8 cellular contexts compared by ENCODE assay signal in the genomic region with DNA sequence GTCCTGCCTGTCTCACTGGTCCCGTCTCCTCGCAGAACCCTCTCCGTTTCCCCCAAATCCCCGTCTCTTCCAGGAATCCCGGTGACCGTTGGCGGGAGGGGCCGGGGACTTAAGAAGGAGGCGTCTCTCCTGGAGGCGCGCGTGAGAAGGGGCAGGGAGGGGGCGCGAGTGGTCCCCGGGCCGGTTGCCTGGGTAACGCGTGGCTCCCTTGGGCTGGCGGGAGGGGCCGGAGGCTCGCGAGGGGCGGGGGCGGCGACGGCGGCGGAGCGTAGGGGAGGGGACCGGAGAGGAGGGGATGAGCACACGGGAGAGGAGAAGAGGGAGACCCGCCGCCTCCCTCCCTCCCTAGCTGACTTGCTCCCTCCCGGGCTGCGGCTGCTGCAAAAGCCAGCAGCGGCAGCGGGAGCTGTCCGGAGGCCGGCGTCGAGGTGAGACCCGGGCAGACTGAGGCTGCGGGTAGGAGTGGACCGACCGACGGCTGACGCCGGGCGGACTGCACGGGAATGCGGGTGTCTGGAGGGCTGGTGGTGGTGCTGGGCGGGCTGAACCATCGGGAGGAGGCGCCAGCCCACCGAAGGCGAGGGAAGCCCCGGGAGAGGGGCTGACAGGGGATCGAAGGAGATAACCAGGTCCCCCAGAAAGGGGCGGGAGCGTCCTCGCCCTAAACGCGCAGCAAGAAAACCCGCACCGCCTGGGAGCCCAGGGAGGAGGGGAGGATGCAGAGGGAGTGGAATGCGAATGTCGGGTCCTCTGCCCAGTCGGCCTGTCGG. TPM values are rescaled to one million over a fixed set of nuclear protein-coding genes. Genes with fewer than 3 reads are reported as not detected.
DNase-seq lines count a peak whose midpoint lies in the region; ATAC-seq, FAIRE-seq and TF ChIP-seq lines count a peak whose summit lies in the region.

TSS of gene PRRT2 (plus strand) at position 298 of the 770 bp plus-strand sequence. CDS start 862 bp downstream, outside the sequence.

- FAIRE-seq in H1 (lab: Jason Lieb, UNC): no peak

- intact Hi-C loops in activated CD4-positive, alpha-beta memory T cell treated with anti-CD3 and anti-CD28 coated beads for 36 hours (cut with micrococcal nuclease): loop anchor here (1.0 to 2.0 kb wide), 2 partner anchors 13 to 280 kb away; no protein-coding TSS in a partner anchor

- peaks cover 41% of the 10 kb centered on the region for H3K36me3 Mint-ChIP-seq in activated CD4-positive, alpha-beta memory T cell treated with anti-CD3 and anti-CD28 coated beads for 36 hours

- H3K27ac Mint-ChIP-seq in activated CD4-positive, alpha-beta memory T cell treated with anti-CD3 and anti-CD28 coated beads for 36 hours: peak within 1 kb of the TSS; percentile 80

- H3K4me1 Mint-ChIP-seq in activated CD4-positive, alpha-beta memory T cell treated with anti-CD3 and anti-CD28 coated beads for 36 hours (ENCODE audit: low read depth): peaks cover 43% of the 10 kb centered on the region

- H3K36me3 ChIP-seq in H1 (ENCODE audit: control insufficient read depth in 2 of 4, insufficient read depth in 4 of 4, low read length in 3 of 4) (peaks cover 6 to 25% (median 10%) of the 10 kb centered on the region in 4 experiments), thoracic aorta (peaks cover 9% of the 10 kb centered on the region)

- H3K4me3 ChIP-seq in H1 (ENCODE audit: extremely low read depth in 1 of 4, insufficient read depth in 2 of 4, low read depth in 3 of 4, low read length in 4 of 4) (peak within 1 kb of the TSS; percentile 75 to 85 (median 82)), thoracic aorta (peak within 1 kb of the TSS; percentile 79)

- H3K27ac ChIP-seq in H1 (ENCODE audit: low read depth, low read length): peak within 1 kb of the TSS; percentile 64
- H3K27ac ChIP-seq in thoracic aorta: peak within 1 kb of the TSS; percentile 92 to 96

- H3K56ac ChIP-seq in H1 (replicated peaks; ENCODE audit: insufficient read length, low read depth, low read length): peak within 1 kb of the TSS; percentile 34

- no peaks in the 10 kb centered on the region for H3K9me3 ChIP-seq in H1 (ENCODE audit: insufficient read depth in 2 of 2, low read depth in 1 of 2, low read length in 1 of 2)
- H3K9me3 ChIP-seq in thoracic aorta: no peaks in the 10 kb centered on the region

- no peak within 1 kb of the TSS for H2BK20ac ChIP-seq in H1 (ENCODE audit: low read length)

- no peaks in the 10 kb centered on the region; the same call in 1 of the 2 replicates for H3K79me1 ChIP-seq in H1 (ENCODE audit: low read depth, low read length)

- CTCF ChIA-PET in activated CD4-positive, alpha-beta memory T cell treated with anti-CD3 and anti-CD28 coated beads for 36 hours (lab: Charles Lee): interaction anchor here (1.0 to 1.2 kb wide), 3 partner anchors 15 to 36 kb away, joined by 3 to 6 read pairs (median 4); no protein-coding TSS in a partner anchor
- CTCF ChIA-PET in H1 (lab: Charles Lee; ENCODE audit: partially characterized antibody): interaction anchor here (0.6 to 1.2 kb wide), 3 partner anchors 36 to 165 kb away, joined by 3 to 5 read pairs (median 4); no protein-coding TSS in a partner anchor

- H2AFZ ChIP-seq in H1 (ENCODE audit: low read length): no peak within 1 kb of the TSS

- no peak for TF ChIP-seq POLR2A in H1 (IDR thresholded peaks at IDR 0.05; ENCODE audit: control extremely low read depth in 1 of 2, low read depth in 2 of 2, low read length in 2 of 2)

- H4K20me1 ChIP-seq in H1 (replicated peaks in 1 of 2; ENCODE audit: control insufficient read depth in 1 of 2, insufficient read depth in 2 of 2, low read length in 2 of 2): peaks cover 15 to 21% of the 10 kb centered on the region in 2 experiments

- H3K4me3 Mint-ChIP-seq in activated CD4-positive, alpha-beta memory T cell treated with anti-CD3 and anti-CD28 coated beads for 36 hours: peak within 1 kb of the TSS; percentile 79

- H2BK5ac ChIP-seq in H1 (ENCODE audit: low read depth, low read length): peak within 1 kb of the TSS; percentile 92; the same call in 1 of the 2 replicates

- no peak within 1 kb of the TSS for H3K14ac ChIP-seq in H1 (ENCODE audit: insufficient read length)

- peaks cover 7 to 34% of the 10 kb centered on the region in 2 experiments for H3K79me2 ChIP-seq in H1 (ENCODE audit: control insufficient read depth in 1 of 2, insufficient read depth in 2 of 2, low read length in 2 of 2)

- TF ChIP-seq CTCF in H1 (IDR thresholded peaks at IDR 0.05; ENCODE audit: control extremely low read depth in 1 of 3, insufficient read depth in 1 of 3, low read depth in 1 of 3, low read length in 3 of 3): no peak
- TF ChIP-seq CTCF in thoracic aorta (IDR thresholded peaks at IDR 0.05): no peak

- 1% methylated on average over 34 of the region's 69 CpGs; no CpG with 5 or more reads in 1 of the 2 experiments for WGBS in H1 (ENCODE audit: extremely low coverage in 1 of 2, insufficient coverage in 1 of 2, insufficient read length in 1 of 2, insufficient replicate concordance in 2 of 2, low coverage in 1 of 2, low lambda C conversion rate in 2 of 2, missing lambda C conversion rate in 1 of 2), 2 experiments

- peak within 1 kb of the TSS; percentile 88 for H4K8ac ChIP-seq in H1 (ENCODE audit: extremely low read depth, insufficient read depth, low read length)

- H2AK5ac ChIP-seq in H1 (ENCODE audit: low read depth, low read length): no peak within 1 kb of the TSS

- H3K9ac ChIP-seq in H1 (replicated peaks in 1 of 4; ENCODE audit: extremely low read depth in 1 of 4, low read depth in 3 of 4, low read length in 3 of 4): peak within 1 kb of the TSS in 3 of 4 experiments; percentile 50 to 54 (median 51); a peak in 5 of 7 replicates

- H3K23ac ChIP-seq in H1 (ENCODE audit: insufficient read length): no peak within 1 kb of the TSS

- H3K4ac ChIP-seq in H1 (replicated peaks; ENCODE audit: insufficient read length, low read depth, low read length): peak within 1 kb of the TSS; percentile 65

- no peaks in the 10 kb centered on the region for H3K27me3 ChIP-seq in H1 (replicated peaks in 1 of 4; ENCODE audit: control insufficient read depth in 3 of 4, extremely low read depth in 1 of 4, insufficient read depth in 3 of 4, low read length in 3 of 4)
- no peaks in the 10 kb centered on the region for H3K27me3 ChIP-seq in thoracic aorta (replicated peaks; ENCODE audit: insufficient read depth)

- peak within 1 kb of the TSS; percentile 73 for H4K5ac ChIP-seq in H1 (ENCODE audit: insufficient read length, low read depth, low read length)

- H2BK15ac ChIP-seq in H1 (ENCODE audit: low read length): peak within 1 kb of the TSS; percentile 61; the same call in 1 of the 2 replicates

- TF ChIP-seq EP300 in H1 (IDR thresholded peaks at IDR 0.05; ENCODE audit: borderline replicate concordance in 1 of 2, low read depth in 2 of 2, low read length in 2 of 2): no peak

- no peaks in the 10 kb centered on the region for H3K9me3 Mint-ChIP-seq in activated CD4-positive, alpha-beta memory T cell treated with anti-CD3 and anti-CD28 coated beads for 36 hours

- H4K91ac ChIP-seq in H1 (replicated peaks; ENCODE audit: insufficient read length, low read length): peak within 1 kb of the TSS; percentile 90

- H3K4me1 ChIP-seq in H1 (replicated peaks in 1 of 4; ENCODE audit: control insufficient read depth in 3 of 4, insufficient read depth in 4 of 4, low read length in 3 of 4) (peaks cover 0 to 52% (median 42%) of the 10 kb centered on the region in 4 experiments; a peak in 6 of 7 replicates), thoracic aorta (ENCODE audit: control insufficient read depth in 1 of 2, low read depth in 2 of 2) (peaks cover 50 to 77% of the 10 kb centered on the region in 2 donors)

- peak within 1 kb of the TSS; percentile 65 for H3K18ac ChIP-seq in H1 (ENCODE audit: extremely low read depth, low read length)

- peak; percentile 64 for DNase-seq in DMS114 treated with DMSO at 0.1 percent for 48 hours (lab: John Stamatoyannopoulos, UW; ENCODE audit: unreplicated experiment)
- peak; percentile 48 for DNase-seq in NCI-H1105 treated with DMSO at 0.1 percent for 48 hours (lab: John Stamatoyannopoulos, UW)
- DNase-seq in activated CD4-positive, alpha-beta memory T cell treated with anti-CD3 and anti-CD28 coated beads for 36 hours: peak; percentile 75
- peak in 1 of 2 experiments; percentile 80 for DNase-seq in H1 (ENCODE audit: low read depth in 1 of 2, low spot score in 2 of 2)
- peak; percentile 47 for DNase-seq in middle frontal gyrus (ENCODE audit: extremely low spot score, low spot score)
- peak; percentile 50 for DNase-seq in thoracic aorta (ENCODE audit: low spot score)
- no peak for DNase-seq in GM19238 (ENCODE audit: insufficient read length, low spot score)

- TF ChIP-seq RAD21 in H1 (IDR thresholded peaks at IDR 0.05 in 1 of 2, conservative IDR thresholded peaks at IDR 0.05 in 1 of 2; ENCODE audit: low read depth in 2 of 2, low read length in 2 of 2): no peak

- H3K23me2 ChIP-seq in H1 (ENCODE audit: low read depth, low read length): peaks cover 39% of the 10 kb centered on the region

- POLR2A ChIA-PET in activated CD4-positive, alpha-beta memory T cell treated with anti-CD3 and anti-CD28 coated beads for 36 hours (lab: Charles Lee): interaction anchor here (0.7 to 1.6 kb wide), 2 partner anchors 13 to 67 kb away, joined by 3 to 5 read pairs; no protein-coding TSS in a partner anchor
- POLR2A ChIA-PET in H1 (lab: Charles Lee; ENCODE audit: partially characterized antibody): interaction anchor here (0.6 to 4.0 kb wide), 23 partner anchors 9 to 219 kb away, joined by 3 to 31 read pairs (median 4); partner anchors contain the start of genes ASPHD1, CDIPT, HIRIP3 and KIF22

- ATAC-seq in thoracic aorta (ENCODE audit: insufficient number of reproducible peaks, low FRiP score, low read depth) (no peak), HG02763 (IDR thresholded peaks at IDR 0.05; ENCODE audit: unreplicated experiment) (no peak)

- peak within 1 kb of the TSS; percentile 91 to 92 for H3K4me2 ChIP-seq in H1 (ENCODE audit: insufficient read depth in 1 of 2, low read depth in 2 of 2, low read length in 2 of 2)

- no peak within 1 kb of the TSS for H2BK120ac ChIP-seq in H1 (replicated peaks; ENCODE audit: low read depth, low read length)

- H3K27me3 Mint-ChIP-seq in activated CD4-positive, alpha-beta memory T cell treated with anti-CD3 and anti-CD28 coated beads for 36 hours: no peaks in the 10 kb centered on the region

- H2BK12ac ChIP-seq in H1 (ENCODE audit: low read depth, low read length): peak within 1 kb of the TSS; percentile 19; the same call in 1 of the 2 replicates

RNA-seq across cellular contexts. Expression of gene PRRT2, which starts in this region (rescaled TPM):
- 1 to 10 TPM in 1 of 2 experiments, under 1 TPM in 1; 1.00 to 2.6 TPM for total RNA-seq in activated CD4-positive, alpha-beta memory T cell treated with anti-CD3 and anti-CD28 coated beads for 36 hours
- total RNA-seq in H1 (2021; fragmentation: NEBNext Ultra II Directional; extraction: Animal tissue kit (Norgen Biotek cat#: 25700)): 12.8 and 16.6 TPM in 2 replicates
- polyA plus RNA-seq in H1 (2011; rRNA removed): 32.6 and 49.7 TPM in 2 replicates
- polyA plus RNA-seq in H1 (2011; cell fraction: cytosol; rRNA removed): 36.1 TPM
- polyA plus RNA-seq in H1 (2011; cell fraction: nucleus; rRNA removed): 233 TPM
- 25.4 to 32.2 TPM (median 26.8 TPM) in 4 replicates for polyA plus RNA-seq in H1 (2012, experiment 1 of 2)
- 12.5 TPM for polyA plus RNA-seq in H1 (2012, experiment 2 of 2)
- 16.5 TPM for polyA plus RNA-seq in H1 (2013, experiment 1 of 2)
- polyA plus RNA-seq in H1 (2013, experiment 2 of 2): 13.8 TPM
- 4.5 and 8.5 TPM in 2 replicates for polyA minus RNA-seq in H1 (2011; rRNA and poly(A)+ RNA removed)
- 5.9 TPM for polyA minus RNA-seq in H1 (2011; cell fraction: cytosol; rRNA and poly(A)+ RNA removed)
- polyA minus RNA-seq in H1 (2011; cell fraction: nucleus; rRNA and poly(A)+ RNA removed): 29.9 TPM
- 10 to 100 TPM; 39.4 to 40.8 TPM for total RNA-seq in thoracic aorta
